Comparison of ENCODE assay signal across 15 cellular contexts in the genomic region with DNA sequence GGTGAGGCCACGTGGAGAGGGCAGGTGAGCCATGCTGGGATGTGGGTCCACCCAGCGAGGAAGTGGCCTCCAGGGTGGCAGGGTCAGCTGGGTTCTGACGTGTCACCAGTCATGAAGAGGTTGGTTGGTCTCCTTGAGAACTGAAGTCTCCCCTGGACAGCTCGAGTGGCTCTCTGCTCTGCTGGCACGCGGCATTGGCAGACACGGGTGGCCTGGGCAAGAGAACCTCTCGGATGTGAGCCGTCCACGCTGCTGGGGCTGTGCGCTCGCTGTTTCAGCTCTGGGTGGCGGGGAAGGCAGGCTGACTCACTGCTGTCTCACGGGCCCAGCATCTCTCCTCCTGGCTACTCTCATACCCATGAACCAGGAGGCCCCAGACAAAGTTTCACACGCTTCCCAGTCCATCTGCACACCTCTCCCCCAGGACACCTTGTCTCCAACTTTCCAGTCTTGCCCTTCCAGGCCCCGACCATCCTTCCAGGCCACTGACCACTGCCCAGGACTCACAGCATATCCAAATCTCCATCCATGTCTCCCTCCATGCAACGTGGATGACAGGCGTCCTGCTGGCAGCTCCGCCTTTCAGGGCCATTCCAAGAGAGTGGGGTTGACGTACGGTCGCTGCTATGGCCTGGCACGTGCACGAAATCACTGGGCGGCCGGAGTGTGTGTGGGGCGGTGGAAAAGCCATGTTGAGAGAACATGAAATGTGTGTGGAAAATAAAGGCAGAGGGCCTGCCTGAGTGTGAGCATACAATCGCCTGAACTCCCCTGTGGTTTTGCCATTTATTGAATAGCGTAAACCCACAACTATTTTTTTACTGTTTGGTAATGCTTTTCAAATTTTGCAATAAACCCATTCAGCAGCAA.
DNase-seq lines count a peak whose midpoint lies in the region; ATAC-seq and TF ChIP-seq lines count a peak whose summit lies in the region.
"Had no signal": no experiment of that assay in that cellular context is flagged by ENCODE, and none has a peak within 500 bp of the region (broad histone marks: within the 10 kb centered on the region; RNA-seq: fewer than 3 reads in every experiment).

No MANE protein-coding gene starts in this region.

- H4K20me1 ChIP-seq in hepatocyte (ENCODE audit: insufficient read depth, poor library complexity, severe bottlenecking) = no peaks in the 10 kb centered on the region

- no peak overlapping the region for H3K4me3 Mint-ChIP-seq in MCF 10A (ENCODE audit: unreplicated experiment)

- POLR2A ChIA-PET in MCF 10A (lab: Yijun Ruan, JAX) (no interaction called here), A673 (lab: Charles Lee; ENCODE audit: low non-redundant PET) (no interaction called here)

- H3K79me2 ChIP-seq in hepatocyte = no peaks in the 10 kb centered on the region

- WGBS in hepatocyte (ENCODE audit: low lambda C conversion rate, missing lambda C conversion rate) = 90% methylated on average over 29 of the region's 29 CpGs

- H3K27me3 ChIP-seq in breast epithelium (peaks cover 0 to 13% of the 10 kb centered on the region in 2 donors), hepatocyte (no peaks in the 10 kb centered on the region), upper lobe of right lung (peaks cover 8% of the 10 kb centered on the region), A673 (replicated peaks; ENCODE audit: insufficient read depth, low read depth, low read length, poor library complexity) (no peaks in the 10 kb centered on the region)

- no peak for TF ChIP-seq POLR2A in breast epithelium (IDR thresholded peaks at IDR 0.05)

- peaks cover 25% of the 10 kb centered on the region for H3K27me3 Mint-ChIP-seq in MCF 10A (ENCODE audit: insufficient read depth, unreplicated experiment)

- peaks cover 6% of the 10 kb centered on the region for H3K4me1 Mint-ChIP-seq in MCF 10A (ENCODE audit: insufficient read depth, unreplicated experiment)

- H3K27ac ChIP-seq in breast epithelium (no peak overlapping the region), hepatocyte (peak overlapping the region; percentile 36), upper lobe of right lung (no peak overlapping the region), A673 (ENCODE audit: low read depth, low read length, poor library complexity, severe bottlenecking) (no peak overlapping the region)
- H3K27ac ChIP-seq: tibial artery had no signal

- TF ChIP-seq CTCF in MCF 10A (IDR thresholded peaks at IDR 0.05; ENCODE audit: unreplicated experiment) (no peak), breast epithelium (IDR thresholded peaks at IDR 0.05) (no peak), hepatocyte (IDR thresholded peaks at IDR 0.05; ENCODE audit: poor library complexity) (no peak), upper lobe of right lung (IDR thresholded peaks at IDR 0.05) (no peak), A673 (conservative IDR thresholded peaks at IDR 0.05; ENCODE audit: low read depth, low read length) (no peak)

- DNase-seq in MCF 10A (ENCODE audit: unreplicated experiment) (peak; percentile 43), breast epithelium (ENCODE audit: low spot score in 2 of 2) (no peak), T1000 (lab: John Stamatoyannopoulos, UW) (peak; percentile 23), hepatocyte (ENCODE audit: low spot score) (no peak), upper lobe of right lung (peak; percentile 58), A673 (ENCODE audit: low spot score) (no peak)
- DNase-seq: activated naive CD4-positive, alpha-beta T cell treated with Interleukin-2 at 50 U/mL for 16 hours; cerebellar nuclear complex; DMS 273 treated with DMSO at 0.1 percent for 48 hours; NCI-H146; nucleus accumbens; stimulated activated CD4-positive, alpha-beta T cell treated with anti-CD3 and anti-CD28 coated beads, Interleukin-12 subunit alpha, Interleukin-12 subunit beta, amount 100 ng/mL, for 4 hours had no signal

- H3K4me3 ChIP-seq in breast epithelium = no peak overlapping the region
- no peak overlapping the region for H3K4me3 ChIP-seq in hepatocyte
- H3K4me3 ChIP-seq in upper lobe of right lung = no peak overlapping the region
- no peak overlapping the region for H3K4me3 ChIP-seq in A673 (ENCODE audit: low read depth, low read length, poor library complexity, severe bottlenecking)
- H3K4me3 ChIP-seq: tibial artery had no signal

- CTCF ChIA-PET in MCF 10A (lab: Yijun Ruan, JAX) (no interaction called here), A673 (lab: Charles Lee) (interaction anchor here (0.6 kb wide), 1 partner anchor 201 kb away, joined by 3 read pairs; no protein-coding TSS in a partner anchor)

- intact Hi-C loops in MCF 10A (cut with micrococcal nuclease) (no loop called here), breast epithelium (cut with DNase I; ENCODE audit: low total_unique reads) (no loop called here), upper lobe of right lung (cut with DNase I) (no loop called here), A673 (cut with micrococcal nuclease; ENCODE audit: unreplicated experiment) (no loop called here)

- no peaks in the 10 kb centered on the region for H3K36me3 Mint-ChIP-seq in MCF 10A (ENCODE audit: insufficient read depth, unreplicated experiment)

- H3K9me2 ChIP-seq in hepatocyte (replicated peaks; ENCODE audit: insufficient read depth) = no peaks in the 10 kb centered on the region

- no peaks in the 10 kb centered on the region for H3K4me1 ChIP-seq in breast epithelium
- peaks cover 16% of the 10 kb centered on the region for H3K4me1 ChIP-seq in hepatocyte (ENCODE audit: insufficient read depth)
- H3K4me1 ChIP-seq in upper lobe of right lung = peaks cover 5% of the 10 kb centered on the region
- no peaks in the 10 kb centered on the region for H3K4me1 ChIP-seq in A673 (ENCODE audit: insufficient read depth, low read length, poor library complexity, severe bottlenecking)
- H3K4me1 ChIP-seq: tibial artery had no signal

- no peak overlapping the region for H2AFZ ChIP-seq in hepatocyte

- no peak overlapping the region for H3K4me2 ChIP-seq in hepatocyte

- ATAC-seq in upper lobe of right lung (no peak), HG02884 (IDR thresholded peaks at IDR 0.05; ENCODE audit: unreplicated experiment) (no peak), GM21423 (IDR thresholded peaks at IDR 0.05; ENCODE audit: unreplicated experiment) (no peak)

- BruUV-seq in MCF 10A (replicated peaks; lab: Mats Ljungman, UMichigan) (no TSS peak), A673 (replicated peaks; lab: Mats Ljungman, UMichigan) (no TSS peak)

- no peaks in the 10 kb centered on the region for H3K9me3 Mint-ChIP-seq in MCF 10A (ENCODE audit: unreplicated experiment)

- H3K36me3 ChIP-seq in breast epithelium = no peaks in the 10 kb centered on the region
- H3K36me3 ChIP-seq in hepatocyte (replicated peaks; ENCODE audit: insufficient read depth, low read depth) = no peaks in the 10 kb centered on the region
- H3K36me3 ChIP-seq in upper lobe of right lung = no peaks in the 10 kb centered on the region
- H3K36me3 ChIP-seq in A673 (ENCODE audit: insufficient read depth, low read length, poor library complexity, severe bottlenecking) = no peaks in the 10 kb centered on the region
- H3K36me3 ChIP-seq: tibial artery had no signal

- H3K27ac Mint-ChIP-seq in MCF 10A (ENCODE audit: low read depth, unreplicated experiment) = no peak overlapping the region

- H3K9me3 ChIP-seq in breast epithelium (no peaks in the 10 kb centered on the region), hepatocyte (ENCODE audit: low read depth) (no peaks in the 10 kb centered on the region), upper lobe of right lung (no peaks in the 10 kb centered on the region), A673 (ENCODE audit: low read depth, low read length, poor library complexity, severe bottlenecking) (no peaks in the 10 kb centered on the region)
- H3K9me3 ChIP-seq: tibial artery had no signal

Comparison
In these comparisons a context has a peak if more than half of its experiments do, and no peak if none do; other contexts are left out.
1. DNase-seq: peak in MCF 10A (single experiment), T1000 (single experiment) and upper lobe of right lung (single experiment); none in breast epithelium (0 of 2), hepatocyte (single experiment) and A673 (single experiment).